In genomic region chr12:69415471-69416275, GRCh38 we compare ENCODE assay signal across 8 cellular contexts. TPM values are rescaled to one million over a fixed set of nuclear protein-coding genes. Genes with fewer than 3 reads are reported as not detected.
A peak's percentile ranks its signal among the peaks of the same experiment; 100 is the strongest.
DNase-seq lines count a peak whose midpoint lies in the region; ATAC-seq and TF ChIP-seq lines count a peak whose summit lies in the region.

No MANE protein-coding gene starts in this region.

- H3K36me3 ChIP-seq in OCI-LY1 (ENCODE audit: insufficient read depth, low read length) (no peaks in the 10 kb centered on the region), colonic mucosa (no peaks in the 10 kb centered on the region), tibial nerve (peaks cover 0 to 5% (median 0%) of the 10 kb centered on the region in 3 donors)

- TF ChIP-seq CTCF in OCI-LY1 (IDR thresholded peaks at IDR 0.05; ENCODE audit: low read length): peak; percentile 64
- peak; percentile 47 for TF ChIP-seq CTCF in colonic mucosa (IDR thresholded peaks at IDR 0.05)
- TF ChIP-seq CTCF in tibial nerve (IDR thresholded peaks at IDR 0.05): peak; percentile 58 to 86 (median 71)

- H2AFZ ChIP-seq in OCI-LY1 (ENCODE audit: low read length): no peak overlapping the region

- H3K4me2 ChIP-seq in OCI-LY1 (ENCODE audit: low read length): no peak overlapping the region

- no peaks in the 10 kb centered on the region for H3K27me3 ChIP-seq in OCI-LY1 (ENCODE audit: insufficient read depth, low read length)
- H3K27me3 ChIP-seq in colonic mucosa: no peaks in the 10 kb centered on the region
- H3K27me3 ChIP-seq in tibial nerve: no peaks in the 10 kb centered on the region

- H3K9ac ChIP-seq in OCI-LY1 (ENCODE audit: low read length) (no peak overlapping the region), colonic mucosa (ENCODE audit: low read depth in 2 of 2, low read length in 2 of 2) (no peak overlapping the region)

- WGBS in tibial nerve, 2 donors: 38% methylated on average over 8 of the region's 8 CpGs

- H3K4me1 ChIP-seq in OCI-LY1 (ENCODE audit: insufficient read depth, low read length, severe bottlenecking) (no peaks in the 10 kb centered on the region), colonic mucosa (no peaks in the 10 kb centered on the region), tibial nerve (peaks cover 0 to 11% (median 7%) of the 10 kb centered on the region in 4 donors)

- no peaks in the 10 kb centered on the region for H3F3A ChIP-seq in OCI-LY1 (ENCODE audit: insufficient read depth, low read length)

- intact Hi-C loops in colonic mucosa (cut with DNase I): no loop called here

- no peak for TF ChIP-seq POLR2A in tibial nerve (IDR thresholded peaks at IDR 0.05)

- TF ChIP-seq EP300 in tibial nerve (IDR thresholded peaks at IDR 0.05): peak in 1 of 2 donors; percentile 65

- H3K9me3 ChIP-seq in OCI-LY1 (ENCODE audit: low read length): no peaks in the 10 kb centered on the region
- no peaks in the 10 kb centered on the region for H3K9me3 ChIP-seq in colonic mucosa
- H3K9me3 ChIP-seq in tibial nerve: no peaks in the 10 kb centered on the region

- H3K9me2 ChIP-seq in OCI-LY1 (ENCODE audit: low read depth, low read length): no peaks in the 10 kb centered on the region

- DNase-seq in C1 segment of cervical spinal cord (lab: John Stamatoyannopoulos, UW): peak in 8 of 14 donors; percentile 7 to 63 (median 26)
- DNase-seq in colonic mucosa: peak; percentile 64
- peak; percentile 85 for DNase-seq in left kidney (ENCODE audit: low read depth, low spot score)
- peak; percentile 51 to 80 for DNase-seq in tibial nerve (ENCODE audit: low spot score in 2 of 2)

- H3K27ac ChIP-seq in OCI-LY1 (ENCODE audit: low read depth, low read length, poor library complexity, severe bottlenecking) (no peak overlapping the region), colonic mucosa (no peak overlapping the region), tibial nerve (peak overlapping the region in 2 of 4 donors; percentile 1 to 19)

- ATAC-seq in GM19463 (IDR thresholded peaks at IDR 0.05; ENCODE audit: unreplicated experiment) (peak; percentile 62), GM21737 (IDR thresholded peaks at IDR 0.05; ENCODE audit: unreplicated experiment) (no peak), GM21576 (IDR thresholded peaks at IDR 0.05; ENCODE audit: unreplicated experiment) (no peak)

- no peak overlapping the region for H3K4me3 ChIP-seq in OCI-LY1 (ENCODE audit: low read depth, low read length, poor library complexity, severe bottlenecking)
- no peak overlapping the region for H3K4me3 ChIP-seq in colonic mucosa
- H3K4me3 ChIP-seq in tibial nerve: no peak overlapping the region

- no peaks in the 10 kb centered on the region for H3K79me2 ChIP-seq in OCI-LY1 (ENCODE audit: insufficient read depth, low read length)

- H4K20me1 ChIP-seq in OCI-LY1 (ENCODE audit: insufficient read depth, low read length): no peaks in the 10 kb centered on the region

RNA-seq across cellular contexts. Expression of gene FRS2, which starts 54.5 kb away (rescaled TPM):
- 10 to 100 TPM; 22.4 to 28.4 TPM for total RNA-seq in colonic mucosa
- 100 to 1,000 TPM in 1 of 4 donors, 10 to 100 TPM in 3; 51.7 to 113 (median 66.4) TPM for total RNA-seq in tibial nerve

RNA-seq across cellular contexts. Expression of gene YEATS4, which starts 56.1 kb away (rescaled TPM):
- total RNA-seq in colonic mucosa (10 to 100 TPM; 16.4 to 18.2 TPM), tibial nerve (10 to 100 TPM; 18.6 to 66.1 (median 55.0) TPM)

Comparison
In these comparisons a context has a peak if more than half of its experiments do, and no peak if none do; other contexts are left out.
1. DNase-seq: peak in every context shown above with its lines; median percentile 85 in left kidney; 66 in tibial nerve; 64 in colonic mucosa; 26 in C1 segment of cervical spinal cord.